ENCODE assay signal across 21 cellular contexts in the genomic region with DNA sequence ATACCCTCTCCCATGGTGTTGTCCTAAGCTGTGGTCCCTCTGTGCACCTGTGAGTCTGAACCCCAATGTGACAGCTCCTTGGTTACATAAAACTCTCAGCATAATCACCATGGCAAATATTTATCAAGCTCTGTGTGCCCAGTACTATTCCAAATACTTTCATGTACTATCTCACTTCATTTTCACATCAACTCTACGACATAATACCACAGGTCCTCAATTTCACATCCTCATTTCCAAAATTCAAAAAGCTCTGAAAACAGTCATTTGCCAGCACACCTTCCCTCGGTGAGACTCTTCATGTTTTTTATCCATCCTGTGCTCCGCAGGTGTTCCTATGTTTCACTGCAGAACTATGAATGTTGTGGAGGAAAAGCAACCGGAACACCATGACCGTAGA. TPM values are rescaled to one million over a fixed set of nuclear protein-coding genes. Genes with fewer than 3 reads are reported as not detected.
DNase-seq lines count a peak whose midpoint lies in the region; ATAC-seq and TF ChIP-seq lines count a peak whose summit lies in the region.
"Had no signal": no experiment of that assay in that cellular context is flagged by ENCODE, and none has a peak within 500 bp of the region (broad histone marks: within the 10 kb centered on the region; RNA-seq: fewer than 3 reads in every experiment).

No MANE protein-coding gene starts in this region.

- H3K9me3 ChIP-seq in OCI-LY7 (ENCODE audit: low read length), result no peaks in the 10 kb centered on the region
- H3K9me3 ChIP-seq: SJSA1 had no signal

- H3K9me3 Mint-ChIP-seq in naive B cell, result peaks cover 0 to 6% (median 0%) of the 10 kb centered on the region in 7 donors
- H3K9me3 Mint-ChIP-seq: T-helper 1 cell treated with Interleukin-12 subunit alpha and Interleukin-12 subunit beta and Interleukin-4 antibody, amounts not matched to agents 30 μg/mL and 1 μg/mL, for 36 hours had no signal

- H2AFZ ChIP-seq in OCI-LY7 (ENCODE audit: low read length), result peak overlapping the region; percentile 45; the same call in 1 of the 2 replicates
- H2AFZ ChIP-seq: GM23248 had no signal

- no peaks in the 10 kb centered on the region for H3K9me2 ChIP-seq in OCI-LY7 (ENCODE audit: insufficient read depth, low read length)

- H3K36me3 Mint-ChIP-seq in naive B cell, result no peaks in the 10 kb centered on the region

- no peak overlapping the region for H3K27ac ChIP-seq in OCI-LY7 (ENCODE audit: low read depth, low read length, poor library complexity, severe bottlenecking)
- H3K27ac ChIP-seq in brain microvascular endothelial cell, result no peak overlapping the region
- H3K27ac ChIP-seq: GM23248, SJSA1 had no signal

- intact Hi-C loops in OCI-LY7 (cut with micrococcal nuclease; ENCODE audit: unreplicated experiment), result loop anchor here (5.0 kb wide), 1 partner anchor 61 kb away; no protein-coding TSS in a partner anchor

- POLR2A ChIA-PET in OCI-LY7 (lab: Charles Lee), result interaction anchor here (0.7 to 3.3 kb wide), 8 partner anchors 9 to 60 kb away, joined by 3 to 22 read pairs (median 7); partner anchors contain the start of gene CREG1

- in situ Hi-C loops in brain microvascular endothelial cell (cut with HindIII; ENCODE audit: low pct_ligation_motif_present, low sequenced_read_pairs), result no loop called here

- TF ChIP-seq CTCF in OCI-LY7 (conservative IDR thresholded peaks at IDR 0.05; ENCODE audit: low read length) (no peak), brain microvascular endothelial cell (IDR thresholded peaks at IDR 0.05; ENCODE audit: low read depth, low read length, missing control alignments) (no peak)

- H3K79me2 ChIP-seq in OCI-LY7 (ENCODE audit: insufficient read depth, low read depth, low read length), result no peaks in the 10 kb centered on the region

- CTCF ChIA-PET in OCI-LY7 (lab: Charles Lee; ENCODE audit: unreplicated experiment), result interaction anchor here (1.0 kb wide), 1 partner anchor 25 kb away, joined by 4 read pairs; no protein-coding TSS in a partner anchor

- peaks cover 48% of the 10 kb centered on the region for H3K4me1 ChIP-seq in OCI-LY7 (ENCODE audit: insufficient read depth, low read length, poor library complexity, severe bottlenecking)
- H3K4me1 ChIP-seq: SJSA1 had no signal

- peak; percentile 49 for ATAC-seq in GM18868 (IDR thresholded peaks at IDR 0.05; ENCODE audit: unreplicated experiment)
- ATAC-seq in naive B cell (ENCODE audit: low read depth in 2 of 2), result peak; percentile 68 to 81
- ATAC-seq in GM21825 (IDR thresholded peaks at IDR 0.05; ENCODE audit: unreplicated experiment), result no peak
- ATAC-seq: Panc1 had no signal

- H3K4me3 Mint-ChIP-seq in naive B cell, result peak overlapping the region in 1 of 8 donors; percentile 4
- H3K4me3 Mint-ChIP-seq: T-helper 1 cell treated with Interleukin-12 subunit alpha and Interleukin-12 subunit beta and Interleukin-4 antibody, amounts not matched to agents 30 μg/mL and 1 μg/mL, for 36 hours had no signal

- H3K27me3 ChIP-seq in brain microvascular endothelial cell (replicated peaks), result no peaks in the 10 kb centered on the region

- H3K4me3 ChIP-seq in OCI-LY7 (ENCODE audit: low read depth, low read length, poor library complexity, severe bottlenecking), result no peak overlapping the region
- no peak overlapping the region for H3K4me3 ChIP-seq in brain microvascular endothelial cell (ENCODE audit: low read depth, low read length)
- H3K4me3 ChIP-seq: GM23248, SJSA1 had no signal

- H3K27ac Mint-ChIP-seq in naive B cell, result peak overlapping the region in 1 of 6 donors; percentile 16
- H3K27ac Mint-ChIP-seq: T-helper 1 cell treated with Interleukin-12 subunit alpha and Interleukin-12 subunit beta and Interleukin-4 antibody, amounts not matched to agents 30 μg/mL and 1 μg/mL, for 36 hours had no signal

- H3K4me1 Mint-ChIP-seq in naive B cell, result peaks cover 9 to 18% (median 14%) of the 10 kb centered on the region in 3 donors

- no peaks in the 10 kb centered on the region for H4K20me1 ChIP-seq in OCI-LY7 (ENCODE audit: insufficient read depth, low read length)

- no TSS peak for BruUV-seq in OCI-LY7 (replicated peaks; lab: Mats Ljungman, UMichigan)

- no peaks in the 10 kb centered on the region for H3K36me3 ChIP-seq in OCI-LY7 (ENCODE audit: insufficient read depth, low read length)
- H3K36me3 ChIP-seq in brain microvascular endothelial cell (replicated peaks), result no peaks in the 10 kb centered on the region
- H3K36me3 ChIP-seq: SJSA1 had no signal

- peak overlapping the region; percentile 27 for H3K4me2 ChIP-seq in OCI-LY7 (ENCODE audit: low read length)

- peak; percentile 39 for DNase-seq in MV-4-11 (lab: John Stamatoyannopoulos, UW)
- DNase-seq in OCI-LY7 (ENCODE audit: low spot score), result peak; percentile 34
- DNase-seq in naive B cell, result no peak
- DNase-seq in NCI-H748 treated with DMSO at 0.1 percent for 48 hours (lab: John Stamatoyannopoulos, UW), result no peak
- DNase-seq in brain microvascular endothelial cell, result no peak
- no peak for DNase-seq in cerebellar nuclear complex (lab: John Stamatoyannopoulos, UW)
- DNase-seq: ACHN, DMS 273 treated with DMSO at 0.1 percent for 48 hours, DND-41, GM23248, HCEC 1CT, NCI-H1092, NCI-H1436 treated with DMSO at 0.1 percent for 48 hours, NCI-H2029 treated with DMSO at 0.1 percent for 48 hours, NCI-H2171, NCI-H526 had no signal

- H3K27me3 Mint-ChIP-seq in naive B cell, result peaks cover 0 to 7% (median 7%) of the 10 kb centered on the region in 3 donors

RNA-seq across cellular contexts. Expression of gene CREG1, which starts 12.4 kb away (rescaled TPM):
- total RNA-seq in OCI-LY7 (2014; rRNA removed; shearing (Covaris generic)), result 36.0 and 52.2 TPM in 2 replicates
- total RNA-seq in OCI-LY7 (2022), result 40.4 and 45.9 TPM in 2 replicates
- 10 to 100 TPM in 3 of 6 donors, 1 to 10 TPM in 3; 7.3 to 18.9 (median 10.0) TPM for polyA plus RNA-seq in naive B cell (ENCODE audit: low read depth in 6 of 6)

RNA-seq across cellular contexts. Expression of gene CD247, which starts 47.6 kb away (rescaled TPM):
- total RNA-seq in OCI-LY7 (2014; rRNA removed; shearing (Covaris generic)), result 1.6 and 2.3 TPM in 2 replicates
- 1.2 and 2.2 TPM in 2 replicates for total RNA-seq in OCI-LY7 (2022)
- polyA plus RNA-seq in naive B cell (ENCODE audit: low read depth in 6 of 6), result 1 to 10 TPM; 1.2 to 4.5 (median 2.4) TPM
- total RNA-seq: GM23248, SJSA1 had no signal
- polyA plus RNA-seq: GM23248 had no signal

Comparison
In these comparisons a context has a peak if more than half of its experiments do, and no peak if none do; other contexts are left out.
1. DNase-seq: peak in MV-4-11 (single experiment) and OCI-LY7 (single experiment); none in naive B cell (single experiment), NCI-H748 treated with DMSO at 0.1 percent for 48 hours (single experiment), brain microvascular endothelial cell (single experiment) and cerebellar nuclear complex (0 of 2).